In genomic region chr3:184757010-184757651, GRCh38 we compare ENCODE assay signal across 8 cellular contexts. TPM values are rescaled to one million over a fixed set of nuclear protein-coding genes. Genes with fewer than 3 reads are reported as not detected.
DNase-seq lines count a peak whose midpoint lies in the region; ATAC-seq and TF ChIP-seq lines count a peak whose summit lies in the region.

No MANE protein-coding gene starts in this region.

- H3K36me3 ChIP-seq in BLaER1 treated with 17β-estradiol and CSF1 and Interleukin-3, amounts not matched to agents 10 nM and 100 nM, result no peaks in the 10 kb centered on the region

- no peaks in the 10 kb centered on the region for H4K20me1 ChIP-seq in BLaER1 treated with 17β-estradiol and CSF1 and Interleukin-3, amounts not matched to agents 10 nM and 100 nM

- no peaks in the 10 kb centered on the region for H3K9me3 ChIP-seq in BLaER1 treated with 17β-estradiol and CSF1 and Interleukin-3, amounts not matched to agents 10 nM and 100 nM (replicated peaks in 1 of 11)

- peak overlapping the region in 2 of 11 experiments; percentile 13 to 22; a peak in 1 of 22 replicates for H3K27ac ChIP-seq in BLaER1 treated with 17β-estradiol and CSF1 and Interleukin-3, amounts not matched to agents 10 nM and 100 nM

- no peak for TF ChIP-seq CTCF in omental fat pad (IDR thresholded peaks at IDR 0.05)

- peak; percentile 78 for ATAC-seq in omental fat pad (ENCODE audit: low FRiP score)

- peak overlapping the region; percentile 62 to 86 (median 69) for H3K4me2 ChIP-seq in BLaER1 treated with 17β-estradiol and CSF1 and Interleukin-3, amounts not matched to agents 10 nM and 100 nM

- peaks cover 37 to 55% (median 48%) of the 10 kb centered on the region in 10 experiments for H3K4me1 ChIP-seq in BLaER1 treated with 17β-estradiol and CSF1 and Interleukin-3, amounts not matched to agents 10 nM and 100 nM

- H3K9ac ChIP-seq in BLaER1 treated with 17β-estradiol and CSF1 and Interleukin-3, amounts not matched to agents 10 nM and 100 nM, result peak overlapping the region in 4 of 11 experiments; percentile 4 to 41 (median 15); a peak in 3 of 22 replicates

- DNase-seq in fibroblast of the conjunctiva (ENCODE audit: low read depth) (peak; percentile 47), omental fat pad (ENCODE audit: low spot score) (no peak), NCI-H128 (lab: John Stamatoyannopoulos, UW; ENCODE audit: unreplicated experiment) (no peak), cortex of kidney (lab: John Stamatoyannopoulos, UW) (no peak), DMS79 (lab: John Stamatoyannopoulos, UW) (no peak)
- DNase-seq in activated effector memory CD4-positive, alpha-beta T cell treated with Interleukin-2 at 50 U/mL for 16 hours, result no peak

- H3K27me3 ChIP-seq in BLaER1 treated with 17β-estradiol and CSF1 and Interleukin-3, amounts not matched to agents 10 nM and 100 nM, result no peaks in the 10 kb centered on the region

- H3K4me3 ChIP-seq in BLaER1 treated with 17β-estradiol and CSF1 and Interleukin-3, amounts not matched to agents 10 nM and 100 nM, result peak overlapping the region in 1 of 10 experiments; percentile 9; a peak in 2 of 20 replicates

TF ChIP-seq in PFSK-1, 5 proteins besides CTCF, POLR2A, EP300 and RAD21:
- TF ChIP-seq TAF1 (IDR thresholded peaks at IDR 0.05; ENCODE audit: borderline replicate concordance, insufficient read depth, low read length) (no peak), POLR2AphosphoS5 (IDR thresholded peaks at IDR 0.05; ENCODE audit: low read depth, low read length) (no peak), FOXP2 (optimal IDR thresholded peaks at IDR 0.05; ENCODE audit: borderline replicate concordance, extremely low read depth, extremely low read length, insufficient read depth) (peak; percentile 65), SIN3A (IDR thresholded peaks at IDR 0.05; ENCODE audit: borderline replicate concordance, insufficient read depth, low read length) (no peak)
- TF ChIP-seq, protein P1, sequence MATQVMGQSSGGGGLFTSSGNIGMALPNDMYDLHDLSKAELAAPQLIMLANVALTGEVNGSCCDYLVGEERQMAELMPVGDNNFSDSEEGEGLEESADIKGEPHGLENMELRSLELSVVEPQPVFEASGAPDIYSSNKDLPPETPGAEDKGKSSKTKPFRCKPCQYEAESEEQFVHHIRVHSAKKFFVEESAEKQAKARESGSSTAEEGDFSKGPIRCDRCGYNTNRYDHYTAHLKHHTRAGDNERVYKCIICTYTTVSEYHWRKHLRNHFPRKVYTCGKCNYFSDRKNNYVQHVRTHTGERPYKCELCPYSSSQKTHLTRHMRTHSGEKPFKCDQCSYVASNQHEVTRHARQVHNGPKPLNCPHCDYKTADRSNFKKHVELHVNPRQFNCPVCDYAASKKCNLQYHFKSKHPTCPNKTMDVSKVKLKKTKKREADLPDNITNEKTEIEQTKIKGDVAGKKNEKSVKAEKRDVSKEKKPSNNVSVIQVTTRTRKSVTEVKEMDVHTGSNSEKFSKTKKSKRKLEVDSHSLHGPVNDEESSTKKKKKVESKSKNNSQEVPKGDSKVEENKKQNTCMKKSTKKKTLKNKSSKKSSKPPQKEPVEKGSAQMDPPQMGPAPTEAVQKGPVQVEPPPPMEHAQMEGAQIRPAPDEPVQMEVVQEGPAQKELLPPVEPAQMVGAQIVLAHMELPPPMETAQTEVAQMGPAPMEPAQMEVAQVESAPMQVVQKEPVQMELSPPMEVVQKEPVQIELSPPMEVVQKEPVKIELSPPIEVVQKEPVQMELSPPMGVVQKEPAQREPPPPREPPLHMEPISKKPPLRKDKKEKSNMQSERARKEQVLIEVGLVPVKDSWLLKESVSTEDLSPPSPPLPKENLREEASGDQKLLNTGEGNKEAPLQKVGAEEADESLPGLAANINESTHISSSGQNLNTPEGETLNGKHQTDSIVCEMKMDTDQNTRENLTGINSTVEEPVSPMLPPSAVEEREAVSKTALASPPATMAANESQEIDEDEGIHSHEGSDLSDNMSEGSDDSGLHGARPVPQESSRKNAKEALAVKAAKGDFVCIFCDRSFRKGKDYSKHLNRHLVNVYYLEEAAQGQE (IDR thresholded peaks at IDR 0.05; ENCODE audit: insufficient read depth in 1 of 2, low read depth in 2 of 2, low read length in 2 of 2), result no peak
TF ChIP-seq in PFSK-1: peak in this region for 1.

RNA-seq across cellular contexts. Expression of gene MAGEF1, which starts 45.3 kb away (rescaled TPM):
- 18.3 TPM for polyA plus RNA-seq in PFSK-1 (2012; ENCODE audit: insufficient read length, low read depth)
- 10 to 100 TPM in 3 of 4 donors, 1 to 10 TPM in 1; 9.8 to 23.1 (median 18.2) TPM for total RNA-seq in omental fat pad

RNA-seq across cellular contexts. Expression of gene VPS8, which starts 54.8 kb away (rescaled TPM):
- 6.9 TPM for polyA plus RNA-seq in PFSK-1 (2012; ENCODE audit: insufficient read length, low read depth)
- 10 to 100 TPM; 32.5 to 63.7 (median 45.6) TPM for total RNA-seq in omental fat pad
